ENCODE assay signal across 17 cellular contexts in the genomic region with DNA sequence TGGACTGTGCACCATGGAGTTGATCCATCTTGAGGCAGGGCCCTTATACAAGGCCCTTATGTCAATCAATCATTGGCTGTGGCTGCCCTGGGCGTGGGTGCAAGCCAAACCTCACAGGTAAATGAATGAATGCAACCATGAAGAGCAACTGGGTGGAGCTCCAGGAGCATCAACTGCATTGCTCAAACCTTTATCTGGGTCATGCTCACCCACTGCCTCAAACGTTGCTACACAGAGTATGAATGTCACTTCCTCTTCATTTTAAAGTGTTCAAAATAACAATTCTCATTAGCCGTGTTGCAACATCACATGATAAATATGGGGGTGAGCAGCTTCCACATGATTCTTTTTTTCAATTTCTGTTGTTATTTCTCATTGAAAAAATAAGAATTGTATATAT. TPM values are rescaled to one million over a fixed set of nuclear protein-coding genes. Genes with fewer than 3 reads are reported as not detected.
DNase-seq lines count a peak whose midpoint lies in the region; ATAC-seq and TF ChIP-seq lines count a peak whose summit lies in the region.
"Had no signal": no experiment of that assay in that cellular context is flagged by ENCODE, and none has a peak within 500 bp of the region (broad histone marks: within the 10 kb centered on the region; RNA-seq: fewer than 3 reads in every experiment).

No MANE protein-coding gene starts in this region.

- peak; percentile 50 to 78 for ATAC-seq in lower lobe of right lung
- ATAC-seq in GM18517 (IDR thresholded peaks at IDR 0.05; ENCODE audit: unreplicated experiment): no peak
- ATAC-seq: GM23338; stimulated activated naive CD8-positive, alpha-beta T cell treated with anti-CD3 and anti-CD28 coated beads, Interleukin-15, amount 100 ng/mL, for 72 hours had no signal

- no peaks in the 10 kb centered on the region for H3K36me3 ChIP-seq in lower lobe of right lung

- no peaks in the 10 kb centered on the region for H3K4me1 ChIP-seq in lower lobe of right lung

- H3K27me3 ChIP-seq in lower lobe of right lung (ENCODE audit: low read depth): no peaks in the 10 kb centered on the region

- peak; percentile 13 for DNase-seq in stimulated activated CD4-positive, alpha-beta T cell treated with anti-CD3 and anti-CD28 coated beads, Interleukin-4, amount 100 ng/mL, for 24 hours
- no peak for DNase-seq in stimulated activated CD4-positive, alpha-beta T cell treated with anti-CD3 and anti-CD28 coated beads, Interleukin-15, amount 100 ng/mL, for 24 hours
- DNase-seq in OCI-M1 (lab: John Stamatoyannopoulos, UW): peak; percentile 54
- DNase-seq in lower lobe of right lung: no peak
- DNase-seq in dermis blood vessel endothelial cell: no peak
- DNase-seq in middle frontal gyrus (ENCODE audit: extremely low spot score, low spot score): no peak
- DNase-seq in cerebellar cortex (ENCODE audit: low spot score): no peak
- DNase-seq: activated CD4-positive, CD25-positive, alpha-beta regulatory T cell treated with anti-CD3 and anti-CD28 coated beads, Interleukin-2, amount 50 U/mL, for 72 hours; activated naive CD4-positive, alpha-beta T cell treated with anti-CD3 and anti-CD28 coated beads, Interleukin-2, amount 10 ng/mL, durations not matched to agents 7 days and 5 days; hypothalamus; KBM-7; kidney; NCI-H1105; stimulated activated naive CD8-positive, alpha-beta T cell treated with anti-CD3 and anti-CD28 coated beads, Interleukin-15, amount 100 ng/mL, for 72 hours had no signal

- intact Hi-C loops in lower lobe of right lung (cut with DNase I): no loop called here

- no peaks in the 10 kb centered on the region for H3K9me3 ChIP-seq in lower lobe of right lung

- no peak overlapping the region for H3K4me3 ChIP-seq in lower lobe of right lung
- H3K4me3 ChIP-seq: GM23338 had no signal

- H3K27ac ChIP-seq in lower lobe of right lung: no peak overlapping the region

- TF ChIP-seq CTCF in lower lobe of right lung (IDR thresholded peaks at IDR 0.05): no peak

RNA-seq across cellular contexts. Expression of gene ZNF333, which starts 6.4 kb away (rescaled TPM):
- 20.0 TPM for total RNA-seq in lower lobe of right lung
- 6.6 and 16.2 TPM in 2 replicates for total RNA-seq in dermis blood vessel endothelial cell

RNA-seq across cellular contexts. Expression of gene ADGRE3, which starts 8.8 kb away (rescaled TPM):
- total RNA-seq in lower lobe of right lung (25.5 TPM), dermis blood vessel endothelial cell (not detected in 2 replicates)
- total RNA-seq: fibroblast of villous mesenchyme, GM23338 had no signal

Comparison
In these comparisons a context has a peak if more than half of its experiments do, and no peak if none do; other contexts are left out.
1. DNase-seq: peak in stimulated activated CD4-positive, alpha-beta T cell treated with anti-CD3 and anti-CD28 coated beads, Interleukin-4, amount 100 ng/mL, for 24 hours (single experiment) and OCI-M1 (single experiment); none in stimulated activated CD4-positive, alpha-beta T cell treated with anti-CD3 and anti-CD28 coated beads, Interleukin-15, amount 100 ng/mL, for 24 hours (single experiment), lower lobe of right lung (single experiment), dermis blood vessel endothelial cell (single experiment), middle frontal gyrus (single experiment) and cerebellar cortex (single experiment).
2. RNA of gene ADGRE3, which starts 8.8 kb away (total RNA-seq): 25.5 TPM in lower lobe of right lung (single experiment); not detected in dermis blood vessel endothelial cell; every median in the first group is over 10 times any median in the second.